ENCODE assay signal across 13 cellular contexts in the genomic region with DNA sequence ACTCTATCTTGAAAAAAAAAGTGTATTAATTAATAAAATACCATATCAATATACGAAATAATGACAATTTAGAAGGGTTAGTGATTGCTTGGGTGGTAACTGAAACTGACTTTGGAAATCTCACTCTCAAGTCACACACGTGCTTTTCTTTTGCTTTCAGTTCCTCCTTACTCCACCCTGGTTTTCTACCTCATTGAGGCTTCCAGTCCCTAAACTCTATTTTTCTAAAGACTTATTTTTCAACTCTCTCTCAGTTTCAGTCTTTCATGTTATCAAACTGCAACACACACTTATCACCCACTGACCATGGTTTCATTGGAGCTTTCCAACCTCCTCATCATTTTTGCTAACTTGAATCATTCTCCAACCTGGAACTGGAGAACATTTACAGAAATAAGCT. TPM values are rescaled to one million over a fixed set of nuclear protein-coding genes. Genes with fewer than 3 reads are reported as not detected.
DNase-seq lines count a peak whose midpoint lies in the region; ATAC-seq and TF ChIP-seq lines count a peak whose summit lies in the region.
"Had no signal": no experiment of that assay in that cellular context is flagged by ENCODE, and none has a peak within 500 bp of the region (broad histone marks: within the 10 kb centered on the region; RNA-seq: fewer than 3 reads in every experiment).

No MANE protein-coding gene starts in this region.

- TF ChIP-seq CTCF in sigmoid colon (IDR thresholded peaks at IDR 0.05): no peak

- intact Hi-C loops in sigmoid colon (cut with DNase I): no loop called here

- TF ChIP-seq EP300 in sigmoid colon (IDR thresholded peaks at IDR 0.05): no peak

- peak overlapping the region; percentile 86 for H3K27ac Mint-ChIP-seq in activated CD4-positive, alpha-beta T cell treated with anti-CD3 and anti-CD28 coated beads, Interleukin-2, amount 10 ng/mL, durations not matched to agents 7 days and 5 days
- H3K27ac Mint-ChIP-seq in stimulated activated effector memory CD8-positive, alpha-beta T cell treated with anti-CD3 and anti-CD28 coated beads, Interleukin-12 subunit alpha, Interleukin-12 subunit beta, amount 100 ng/mL, for 72 hours: no peak overlapping the region

- TF ChIP-seq POLR2A in sigmoid colon (IDR thresholded peaks at IDR 0.05): no peak

- no peak for DNase-seq in activated CD4-positive, alpha-beta T cell treated with anti-CD3 and anti-CD28 coated beads, Interleukin-2, amount 10 ng/mL, durations not matched to agents 7 days and 5 days
- no peak for DNase-seq in activated CD4-positive, alpha-beta T cell treated with anti-CD3 and anti-CD28 coated beads, Interleukin-2, amount 50 U/mL, for 48 hours
- DNase-seq in stimulated activated effector memory CD8-positive, alpha-beta T cell treated with anti-CD3 and anti-CD28 coated beads, Interleukin-12 subunit alpha, Interleukin-12 subunit beta, amount 100 ng/mL, for 72 hours (ENCODE audit: low spot score in 2 of 2): no peak
- no peak for DNase-seq in HEK293T (ENCODE audit: extremely low spot score)
- no peak for DNase-seq in HCEC 1CT
- no peak for DNase-seq in sigmoid colon
- DNase-seq: dermis blood vessel endothelial cell, NCI-H524 treated with DMSO at 0.1 percent for 48 hours, right lobe of liver had no signal

- no peaks in the 10 kb centered on the region for H3K9me3 ChIP-seq in sigmoid colon
- H3K9me3 ChIP-seq: right lobe of liver had no signal

- no peak overlapping the region for H3K4me3 Mint-ChIP-seq in activated CD4-positive, alpha-beta T cell treated with anti-CD3 and anti-CD28 coated beads, Interleukin-2, amount 10 ng/mL, durations not matched to agents 7 days and 5 days
- H3K4me3 Mint-ChIP-seq in stimulated activated effector memory CD8-positive, alpha-beta T cell treated with anti-CD3 and anti-CD28 coated beads, Interleukin-12 subunit alpha, Interleukin-12 subunit beta, amount 100 ng/mL, for 72 hours: no peak overlapping the region

- peak; percentile 74 for ATAC-seq in HG02571 (IDR thresholded peaks at IDR 0.05; ENCODE audit: unreplicated experiment)
- peak; percentile 69 for ATAC-seq in HG03558 (IDR thresholded peaks at IDR 0.05; ENCODE audit: extremely low read depth, unreplicated experiment)
- peak; percentile 48 for ATAC-seq in stimulated activated effector memory CD8-positive, alpha-beta T cell treated with anti-CD3 and anti-CD28 coated beads, Interleukin-12 subunit alpha, Interleukin-12 subunit beta, amount 100 ng/mL, for 72 hours
- ATAC-seq: HCT116 had no signal

- WGBS in sigmoid colon, 2 donors: 40 to 57% methylated on average over 2 of the region's 2 CpGs

- H3K4me1 Mint-ChIP-seq in activated CD4-positive, alpha-beta T cell treated with anti-CD3 and anti-CD28 coated beads, Interleukin-2, amount 10 ng/mL, durations not matched to agents 7 days and 5 days: peaks cover 45% of the 10 kb centered on the region
- H3K4me1 Mint-ChIP-seq in stimulated activated effector memory CD8-positive, alpha-beta T cell treated with anti-CD3 and anti-CD28 coated beads, Interleukin-12 subunit alpha, Interleukin-12 subunit beta, amount 100 ng/mL, for 72 hours: peaks cover 7% of the 10 kb centered on the region

- POLR2A ChIA-PET in activated CD4-positive, alpha-beta T cell treated with anti-CD3 and anti-CD28 coated beads, Interleukin-2, amount 10 ng/mL, durations not matched to agents 7 days and 5 days (lab: Charles Lee): interaction anchor here (0.7 kb wide), 1 partner anchor 16 kb away, joined by 5 read pairs; no protein-coding TSS in a partner anchor
- POLR2A ChIA-PET in HEK293T (lab: Yijun Ruan, JAX): no interaction called here

- no peaks in the 10 kb centered on the region for H3K36me3 ChIP-seq in sigmoid colon
- H3K36me3 ChIP-seq: right lobe of liver had no signal

- no peaks in the 10 kb centered on the region for H3K27me3 Mint-ChIP-seq in activated CD4-positive, alpha-beta T cell treated with anti-CD3 and anti-CD28 coated beads, Interleukin-2, amount 10 ng/mL, durations not matched to agents 7 days and 5 days

- H3K36me3 Mint-ChIP-seq in activated CD4-positive, alpha-beta T cell treated with anti-CD3 and anti-CD28 coated beads, Interleukin-2, amount 10 ng/mL, durations not matched to agents 7 days and 5 days (ENCODE audit: low read depth): no peaks in the 10 kb centered on the region
- no peaks in the 10 kb centered on the region for H3K36me3 Mint-ChIP-seq in stimulated activated effector memory CD8-positive, alpha-beta T cell treated with anti-CD3 and anti-CD28 coated beads, Interleukin-12 subunit alpha, Interleukin-12 subunit beta, amount 100 ng/mL, for 72 hours

- H3K27ac ChIP-seq in sigmoid colon: no peak overlapping the region
- H3K27ac ChIP-seq: right lobe of liver had no signal

- peaks cover 3% of the 10 kb centered on the region for H3K9me3 Mint-ChIP-seq in activated CD4-positive, alpha-beta T cell treated with anti-CD3 and anti-CD28 coated beads, Interleukin-2, amount 10 ng/mL, durations not matched to agents 7 days and 5 days
- no peaks in the 10 kb centered on the region for H3K9me3 Mint-ChIP-seq in stimulated activated effector memory CD8-positive, alpha-beta T cell treated with anti-CD3 and anti-CD28 coated beads, Interleukin-12 subunit alpha, Interleukin-12 subunit beta, amount 100 ng/mL, for 72 hours

- no peak overlapping the region for H3K4me3 ChIP-seq in sigmoid colon
- H3K4me3 ChIP-seq: right lobe of liver had no signal

- no peaks in the 10 kb centered on the region for H3K27me3 ChIP-seq in sigmoid colon
- H3K27me3 ChIP-seq: right lobe of liver had no signal

- H3K4me1 ChIP-seq in sigmoid colon: no peaks in the 10 kb centered on the region
- H3K4me1 ChIP-seq: right lobe of liver had no signal

- CTCF ChIA-PET in activated CD4-positive, alpha-beta T cell treated with anti-CD3 and anti-CD28 coated beads, Interleukin-2, amount 10 ng/mL, durations not matched to agents 7 days and 5 days (lab: Charles Lee): interaction anchor here (1.3 kb wide), 1 partner anchor 127 kb away, joined by 5 read pairs; no protein-coding TSS in a partner anchor
- CTCF ChIA-PET in HEK293T (lab: Yijun Ruan, JAX): no interaction called here

TF ChIP-seq in HEK293T, 16 proteins besides CTCF, POLR2A, EP300 and RAD21:
- no peak for TF ChIP-seq ELF4 (IDR thresholded peaks at IDR 0.05)
- no peak for TF ChIP-seq FOXA1 (IDR thresholded peaks at IDR 0.05)
- TF ChIP-seq SP1 (IDR thresholded peaks at IDR 0.05): no peak
- TF ChIP-seq HDGF (IDR thresholded peaks at IDR 0.05; ENCODE audit: borderline replicate concordance): no peak
- no peak for TF ChIP-seq SUZ12 (IDR thresholded peaks at IDR 0.05)
- no peak for TF ChIP-seq FOXM1 (IDR thresholded peaks at IDR 0.05; ENCODE audit: borderline replicate concordance)
- no peak for TF ChIP-seq TARDBP (IDR thresholded peaks at IDR 0.05)
- TF ChIP-seq FOXK2 (IDR thresholded peaks at IDR 0.05): no peak
- TF ChIP-seq NFRKB (IDR thresholded peaks at IDR 0.05): no peak
- TF ChIP-seq LEF1 (IDR thresholded peaks at IDR 0.05; ENCODE audit: borderline replicate concordance): no peak
- TF ChIP-seq L3MBTL2 (conservative IDR thresholded peaks at IDR 0.05): no peak
- no peak for TF ChIP-seq CTBP1 (IDR thresholded peaks at IDR 0.05; ENCODE audit: borderline replicate concordance)
TF ChIP-seq in HEK293T: peak in this region for 0.

RNA-seq across cellular contexts. Expression of a gene that starts 23.5 kb away (rescaled TPM):
- under 1 TPM in 1 of 2 experiments, not detected in 1; 0.17 TPM for total RNA-seq in activated CD4-positive, alpha-beta T cell treated with anti-CD3 and anti-CD28 coated beads, Interleukin-2, amount 10 ng/mL, durations not matched to agents 7 days and 5 days
- total RNA-seq in sigmoid colon: 1 to 10 TPM in 3 of 4 donors, under 1 TPM in 1; 0.27 to 3.9 (median 1.3) TPM
- polyA plus RNA-seq in sigmoid colon: under 1 TPM in 1 of 3 donors, not detected in 2; 0.79 TPM
- total RNA-seq: activated CD8-positive, alpha-beta memory T cell treated with anti-CD3 and anti-CD28 coated beads for 36 hours had no signal
